15 cellular contexts compared by ENCODE assay signal in genomic region chr11:31825453-31826391, GRCh38. TPM values are rescaled to one million over a fixed set of nuclear protein-coding genes. Genes with fewer than 3 reads are reported as not detected.
DNase-seq lines count a peak whose midpoint lies in the region; ATAC-seq and TF ChIP-seq lines count a peak whose summit lies in the region.
"Had no signal": no experiment of that assay in that cellular context is flagged by ENCODE, and none has a peak within 500 bp of the region (broad histone marks: within the 10 kb centered on the region; RNA-seq: fewer than 3 reads in every experiment).

No MANE protein-coding gene starts in this region.

- no peaks in the 10 kb centered on the region for H3K9me3 ChIP-seq in iPS DF 6.9 (ENCODE audit: control insufficient read depth, insufficient read depth, low read length)

- WGBS in iPS DF 6.9 (ENCODE audit: insufficient coverage, insufficient read length), result no CpG with 5 or more reads among the region's 57 CpGs

- no peak overlapping the region for H3K4me3 Mint-ChIP-seq in activated T-cell treated with anti-CD3 and anti-CD28 coated beads, Interleukin-2, amount 50 U/mL, for 24 hours
- H3K4me3 Mint-ChIP-seq in activated naive CD8-positive, alpha-beta T cell treated with anti-CD3 and anti-CD28 coated beads for 36 hours, result no peak overlapping the region
- H3K4me3 Mint-ChIP-seq in stimulated activated naive B cell treated with anti-CD40 and anti-IgM and Interleukin-4, amounts not matched to agents 10 μg/mL and 1 μg/mL and 100 μg/mL, for 72 hours, result peak overlapping the region in 1 of 2 donors; percentile 44
- no peak overlapping the region for H3K4me3 Mint-ChIP-seq in HFFc6

- TF ChIP-seq CTCF in HFFc6 (IDR thresholded peaks at IDR 0.05), result no peak

- H3K4me1 Mint-ChIP-seq in activated T-cell treated with anti-CD3 and anti-CD28 coated beads, Interleukin-2, amount 50 U/mL, for 24 hours (ENCODE audit: low read depth), result peaks cover 20% of the 10 kb centered on the region
- peaks cover 25% of the 10 kb centered on the region for H3K4me1 Mint-ChIP-seq in activated naive CD8-positive, alpha-beta T cell treated with anti-CD3 and anti-CD28 coated beads for 36 hours
- H3K4me1 Mint-ChIP-seq in stimulated activated naive B cell treated with anti-CD40 and anti-IgM and Interleukin-4, amounts not matched to agents 10 μg/mL and 1 μg/mL and 100 μg/mL, for 72 hours, result peaks cover 4 to 20% of the 10 kb centered on the region in 2 donors
- peaks cover 16% of the 10 kb centered on the region for H3K4me1 Mint-ChIP-seq in HFFc6 (ENCODE audit: low read depth)

- no peaks in the 10 kb centered on the region for H3K36me3 ChIP-seq in iPS DF 6.9 (ENCODE audit: control insufficient read depth, insufficient read depth, low read length)

- H3K27me3 ChIP-seq in iPS DF 6.9 (ENCODE audit: control insufficient read depth, insufficient read depth, low read length), result peaks cover 52% of the 10 kb centered on the region

- H3K27me3 Mint-ChIP-seq in activated T-cell treated with anti-CD3 and anti-CD28 coated beads, Interleukin-2, amount 50 U/mL, for 24 hours, result peaks cover 87% of the 10 kb centered on the region
- peaks cover 94% of the 10 kb centered on the region for H3K27me3 Mint-ChIP-seq in activated naive CD8-positive, alpha-beta T cell treated with anti-CD3 and anti-CD28 coated beads for 36 hours
- H3K27me3 Mint-ChIP-seq in stimulated activated naive B cell treated with anti-CD40 and anti-IgM and Interleukin-4, amounts not matched to agents 10 μg/mL and 1 μg/mL and 100 μg/mL, for 72 hours, result peaks cover 62 to 85% of the 10 kb centered on the region in 2 donors
- peaks cover 83% of the 10 kb centered on the region for H3K27me3 Mint-ChIP-seq in HFFc6 (ENCODE audit: insufficient read depth)

- H3K4me3 ChIP-seq in iPS DF 6.9 (ENCODE audit: low read length), result peak overlapping the region; percentile 34; the same call in 1 of the 2 replicates
- H3K4me3 ChIP-seq: coronary artery had no signal

- H3K27ac Mint-ChIP-seq in activated T-cell treated with anti-CD3 and anti-CD28 coated beads, Interleukin-2, amount 50 U/mL, for 24 hours, result peak overlapping the region; percentile 40
- H3K27ac Mint-ChIP-seq in activated naive CD8-positive, alpha-beta T cell treated with anti-CD3 and anti-CD28 coated beads for 36 hours, result peak overlapping the region; percentile 48
- peak overlapping the region; percentile 89 for H3K27ac Mint-ChIP-seq in stimulated activated naive B cell treated with anti-CD40 and anti-IgM and Interleukin-4, amounts not matched to agents 10 μg/mL and 1 μg/mL and 100 μg/mL, for 72 hours
- H3K27ac Mint-ChIP-seq in HFFc6, result no peak overlapping the region

- DNase-seq in activated T-cell treated with anti-CD3 and anti-CD28 coated beads, Interleukin-2, amount 50 U/mL, for 24 hours, result no peak
- DNase-seq in activated T-cell treated with anti-CD3 and anti-CD28 coated beads for 4 hours (no peak), iPS DF 6.9 (ENCODE audit: low read depth, low spot score) (no peak), NCI-H2171 (lab: John Stamatoyannopoulos, UW) (no peak), DMS153 treated with DMSO at 0.1 percent for 48 hours (lab: John Stamatoyannopoulos, UW; ENCODE audit: unreplicated experiment) (no peak), HFFc6 (no peak)
- no peak for DNase-seq in activated naive CD8-positive, alpha-beta T cell treated with anti-CD3 and anti-CD28 coated beads for 36 hours
- DNase-seq in stimulated activated naive B cell treated with anti-CD40 and anti-IgM and Interleukin-4, amounts not matched to agents 10 μg/mL and 1 μg/mL and 100 μg/mL, for 72 hours, result no peak
- DNase-seq: activated CD8-positive, alpha-beta memory T cell treated with anti-CD3 and anti-CD28 coated beads, Interleukin-2, amount 50 U/mL, for 4 hours; amygdala; midbrain; NCI-H1048; NCI-H2171 treated with DMSO at 0.1 percent for 48 hours; stimulated activated CD4-positive, alpha-beta T cell treated with anti-CD3 and anti-CD28 coated beads, Interleukin-12 subunit alpha, Interleukin-12 subunit beta, amount 100 ng/mL, for 4 hours had no signal

- H3K27ac ChIP-seq in iPS DF 6.9 (ENCODE audit: low read length), result no peak overlapping the region
- H3K27ac ChIP-seq: coronary artery had no signal

- ATAC-seq in stimulated activated naive B cell treated with anti-CD40 and anti-IgM and Interleukin-4, amounts not matched to agents 10 μg/mL and 1 μg/mL and 100 μg/mL, for 72 hours (replicated peaks), result no peak

- H3K36me3 Mint-ChIP-seq in activated T-cell treated with anti-CD3 and anti-CD28 coated beads, Interleukin-2, amount 50 U/mL, for 24 hours (ENCODE audit: low read depth), result no peaks in the 10 kb centered on the region
- no peaks in the 10 kb centered on the region for H3K36me3 Mint-ChIP-seq in activated naive CD8-positive, alpha-beta T cell treated with anti-CD3 and anti-CD28 coated beads for 36 hours
- peaks cover 3% of the 10 kb centered on the region in 2 donors for H3K36me3 Mint-ChIP-seq in stimulated activated naive B cell treated with anti-CD40 and anti-IgM and Interleukin-4, amounts not matched to agents 10 μg/mL and 1 μg/mL and 100 μg/mL, for 72 hours
- H3K36me3 Mint-ChIP-seq in HFFc6 (ENCODE audit: low read depth), result no peaks in the 10 kb centered on the region

- peaks cover 17% of the 10 kb centered on the region for H3K4me1 ChIP-seq in iPS DF 6.9 (ENCODE audit: control insufficient read depth, insufficient read depth, low read length)

- peaks cover 4% of the 10 kb centered on the region for H3K9me3 Mint-ChIP-seq in activated T-cell treated with anti-CD3 and anti-CD28 coated beads, Interleukin-2, amount 50 U/mL, for 24 hours
- H3K9me3 Mint-ChIP-seq in activated naive CD8-positive, alpha-beta T cell treated with anti-CD3 and anti-CD28 coated beads for 36 hours, result peaks cover 5% of the 10 kb centered on the region
- H3K9me3 Mint-ChIP-seq in stimulated activated naive B cell treated with anti-CD40 and anti-IgM and Interleukin-4, amounts not matched to agents 10 μg/mL and 1 μg/mL and 100 μg/mL, for 72 hours, result peaks cover 0 to 8% of the 10 kb centered on the region in 2 donors
- H3K9me3 Mint-ChIP-seq in HFFc6, result no peaks in the 10 kb centered on the region

RNA-seq across cellular contexts. Expression of gene PAX6, which starts 14.6 kb away (rescaled TPM):
- total RNA-seq in activated naive CD8-positive, alpha-beta T cell treated with anti-CD3 and anti-CD28 coated beads for 36 hours, result not detected
- 1 to 10 TPM in 4 of 6 experiments, not detected in 2; 1.3 to 1.5 (median 1.4) TPM for total RNA-seq in HFFc6 (2021; fragmentation: NEBNext Ultra II Directional; extraction: Animal tissue kit (Norgen Biotek cat#: 25700))
